ENCODE assay signal across 32 cellular contexts in the genomic region with DNA sequence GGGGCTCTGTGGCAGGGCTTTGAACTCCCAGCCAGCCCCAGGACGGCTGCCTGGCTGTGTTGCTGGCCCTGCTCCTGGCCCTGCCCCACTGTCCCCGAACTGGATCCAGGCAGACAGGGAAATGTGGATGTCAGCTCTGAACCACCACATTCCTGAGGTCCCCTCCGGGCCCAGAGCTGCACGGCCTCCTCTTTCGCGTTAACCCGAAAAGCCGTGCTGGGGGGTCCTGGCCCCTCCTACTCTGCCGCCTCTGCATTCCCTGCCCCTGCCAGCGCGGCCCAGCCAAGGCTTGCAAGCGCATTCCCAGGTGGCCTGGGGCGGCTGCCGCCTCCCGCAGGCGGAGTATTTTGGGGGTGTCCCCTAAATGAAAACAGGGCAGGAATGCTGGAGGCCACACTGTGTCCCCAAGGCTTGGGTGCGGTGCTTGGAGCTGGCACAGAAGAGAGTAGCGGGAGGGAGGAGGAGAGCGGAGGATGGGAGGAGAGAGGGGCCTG. TPM values are rescaled to one million over a fixed set of nuclear protein-coding genes. Genes with fewer than 3 reads are reported as not detected.
DNase-seq lines count a peak whose midpoint lies in the region; ATAC-seq, FAIRE-seq and TF ChIP-seq lines count a peak whose summit lies in the region.
"Had no signal": no experiment of that assay in that cellular context is flagged by ENCODE, and none has a peak within 500 bp of the region (broad histone marks: within the 10 kb centered on the region; RNA-seq: fewer than 3 reads in every experiment).

No MANE protein-coding gene starts in this region.

- no peak for TF ChIP-seq CTCF in esophagus muscularis mucosa (IDR thresholded peaks at IDR 0.05)
- TF ChIP-seq CTCF in kidney (IDR thresholded peaks at IDR 0.05; ENCODE audit: borderline replicate concordance, extremely low read depth, insufficient read depth): no peak

- intact Hi-C loops in esophagus muscularis mucosa (cut with DNase I): no loop called here
- intact Hi-C loops in kidney (cut with DNase I): no loop called here
- intact Hi-C loops in posterior vena cava (cut with DNase I): loop anchor here in 1 of 2 donors (2.0 kb wide), 1 partner anchor 108 kb away; no protein-coding TSS in a partner anchor

- H3K36me3 ChIP-seq in esophagus muscularis mucosa (no peaks in the 10 kb centered on the region), kidney (ENCODE audit: control insufficient read depth in 1 of 2, insufficient read depth in 2 of 2, low read length in 2 of 2) (no peaks in the 10 kb centered on the region), small intestine (ENCODE audit: control insufficient read depth in 2 of 2, insufficient read depth in 2 of 2, low read length in 2 of 2) (no peaks in the 10 kb centered on the region)
- H3K36me3 ChIP-seq: prostate gland, stomach had no signal

- DNase-seq in AG20443 (ENCODE audit: low spot score): peak; percentile 75
- no peak for DNase-seq in esophagus muscularis mucosa (ENCODE audit: extremely low spot score)
- peak; percentile 62 for DNase-seq in kidney
- peak; percentile 83 for DNase-seq in posterior vena cava (ENCODE audit: low spot score)
- DNase-seq in SW 1271 (lab: John Stamatoyannopoulos, UW): no peak
- DNase-seq in small intestine: no peak
- DNase-seq: activated CD4-positive, alpha-beta T cell treated with anti-CD3 and anti-CD28 coated beads for 48 hours; activated CD8-positive, alpha-beta memory T cell treated with anti-CD3 and anti-CD28 coated beads for 24 hours; activated effector memory CD4-positive, alpha-beta T cell treated with Interleukin-2 at 50 U/mL for 16 hours; central memory CD4-positive, alpha-beta T cell; dermis blood vessel endothelial cell; HCEC 1CT; NCI-H1417; NCI-H2081; NCI-H345; NCI-H748 treated with DMSO at 0.1 percent for 48 hours; stomach had no signal

- no peaks in the 10 kb centered on the region for H3K27me3 ChIP-seq in esophagus muscularis mucosa
- no peaks in the 10 kb centered on the region for H3K27me3 ChIP-seq in small intestine (ENCODE audit: control insufficient read depth in 2 of 2, insufficient read depth in 2 of 2, low read length in 2 of 2)
- H3K27me3 ChIP-seq: stomach had no signal

- H3K4me1 ChIP-seq in esophagus muscularis mucosa (peaks cover 26 to 33% (median 28%) of the 10 kb centered on the region in 4 donors), kidney (ENCODE audit: control insufficient read depth in 1 of 2, insufficient read depth in 1 of 2, low read depth in 1 of 2, low read length in 2 of 2) (no peaks in the 10 kb centered on the region), small intestine (ENCODE audit: control insufficient read depth in 2 of 2, insufficient read depth in 1 of 2, low read depth in 1 of 2, low read length in 1 of 2) (no peaks in the 10 kb centered on the region)
- H3K4me1 ChIP-seq: prostate gland had no signal

- no peak for TF ChIP-seq EP300 in esophagus muscularis mucosa (IDR thresholded peaks at IDR 0.05)

- H3K9me3 ChIP-seq in esophagus muscularis mucosa: no peaks in the 10 kb centered on the region
- H3K9me3 ChIP-seq in kidney (ENCODE audit: control insufficient read depth in 1 of 2, low read length in 2 of 2): no peaks in the 10 kb centered on the region
- no peaks in the 10 kb centered on the region for H3K9me3 ChIP-seq in small intestine (ENCODE audit: control insufficient read depth, low read depth)
- H3K9me3 ChIP-seq: prostate gland, stomach had no signal

- no peak overlapping the region for H3K9ac ChIP-seq in kidney (ENCODE audit: low read length in 2 of 2)

- no peak for TF ChIP-seq POLR2A in esophagus muscularis mucosa (IDR thresholded peaks at IDR 0.05; ENCODE audit: low read depth)

- ATAC-seq in HG03571 (IDR thresholded peaks at IDR 0.05; ENCODE audit: unreplicated experiment) (no peak), GM21360 (IDR thresholded peaks at IDR 0.05; ENCODE audit: unreplicated experiment) (no peak)
- ATAC-seq: A549 had no signal

- H3K27ac ChIP-seq in esophagus muscularis mucosa (replicated peaks in 1 of 4) (peak overlapping the region in 3 of 4 donors; percentile 0 to 35 (median 13)), kidney (ENCODE audit: low read depth in 2 of 2, low read length in 2 of 2) (no peak overlapping the region), small intestine (ENCODE audit: low read depth in 1 of 2, low read length in 1 of 2) (no peak overlapping the region)
- H3K27ac ChIP-seq: prostate gland, SK-N-MC, stomach, VCaP had no signal

- H3K4me3 ChIP-seq in esophagus muscularis mucosa (no peak overlapping the region), kidney (ENCODE audit: low read length in 2 of 2) (no peak overlapping the region), small intestine (ENCODE audit: low read depth in 1 of 2, low read length in 2 of 2) (no peak overlapping the region)
- H3K4me3 ChIP-seq: A549, lung, prostate gland, SK-N-MC, stomach had no signal

- FAIRE-seq in kidney (lab: Jason Lieb, UNC) (no peak), small intestine (lab: Jason Lieb, UNC) (no peak)
- FAIRE-seq: A549, astrocyte, endometrium, islet of Langerhans had no signal

- WGBS in esophagus muscularis mucosa: 89% methylated on average over 17 of the region's 19 CpGs
- 79 to 89% (median 84%) methylated on average over 18 to 19 of the region's 19 CpGs for WGBS in small intestine, 3 donors

RNA-seq across cellular contexts. Expression of a gene that starts 5.4 kb away (rescaled TPM):
- not detected for total RNA-seq in esophagus muscularis mucosa
- not detected for total RNA-seq in kidney
- not detected for polyA plus RNA-seq in kidney (ENCODE audit: insufficient read depth, low read depth, low replicate concordance)
- not detected for total RNA-seq in posterior vena cava
- polyA plus RNA-seq in small intestine: not detected
- total RNA-seq: astrocyte, dermis blood vessel endothelial cell, glomerular endothelial cell, lung, prostate gland, RPMI7951, skeletal muscle tissue, stomach had no signal
- polyA plus RNA-seq: BJ, lung, neural cell, stomach had no signal

Comparison
In these comparisons a context has a peak if more than half of its experiments do, and no peak if none do; other contexts are left out.
1. DNase-seq: peak in AG20443 (single experiment), kidney (single experiment) and posterior vena cava (single experiment); none in esophagus muscularis mucosa (single experiment), SW 1271 (0 of 2) and small intestine (single experiment).
2. H3K27ac ChIP-seq: peak in esophagus muscularis mucosa (3 of 4); none in kidney (0 of 2) and small intestine (0 of 2).